In genomic region chr1:201539561-201540404, GRCh38 we compare ENCODE assay signal across 8 cellular contexts. TPM values are rescaled to one million over a fixed set of nuclear protein-coding genes. Genes with fewer than 3 reads are reported as not detected.
DNase-seq lines count a peak whose midpoint lies in the region; ATAC-seq and TF ChIP-seq lines count a peak whose summit lies in the region.

No MANE protein-coding gene starts in this region.

- H3K36me3 ChIP-seq in neutrophil, result no peaks in the 10 kb centered on the region

- no peak overlapping the region for H3K27ac ChIP-seq in neutrophil

- peaks cover 39 to 61% of the 10 kb centered on the region in 2 experiments for H3K4me1 ChIP-seq in neutrophil (ENCODE audit: control insufficient read depth in 1 of 2, insufficient read depth in 1 of 2, low read depth in 1 of 2, low read length in 1 of 2)

- H3K4me3 ChIP-seq in neutrophil (ENCODE audit: low read depth in 1 of 2, low read length in 1 of 2), result peak overlapping the region; percentile 30 to 63

- peaks cover 5% of the 10 kb centered on the region for H3K4me1 Mint-ChIP-seq in activated T-helper 17 cell treated with anti-CD3 and anti-CD28 coated beads, Interleukin-2, amount 50 U/mL, for 72 hours

- no peak overlapping the region for H3K27ac Mint-ChIP-seq in activated T-helper 17 cell treated with anti-CD3 and anti-CD28 coated beads, Interleukin-2, amount 50 U/mL, for 72 hours

- H3K27me3 ChIP-seq in neutrophil, result peaks cover 64% of the 10 kb centered on the region

- no peaks in the 10 kb centered on the region for H3K9me3 ChIP-seq in neutrophil

- ATAC-seq in activated T-helper 17 cell treated with anti-CD3 and anti-CD28 coated beads, Interleukin-2, amount 50 U/mL, for 72 hours (replicated peaks), result peak; percentile 25
- ATAC-seq in Right ventricle myocardium superior (ENCODE audit: poor library complexity), result peak; percentile 18
- no peak for ATAC-seq in GM19467 (IDR thresholded peaks at IDR 0.05; ENCODE audit: unreplicated experiment)

- DNase-seq in DMS53 treated with DMSO at 0.1 percent for 48 hours (lab: John Stamatoyannopoulos, UW; ENCODE audit: unreplicated experiment), result peak; percentile 60
- DNase-seq in NCI-H2107 (lab: John Stamatoyannopoulos, UW), result peak; percentile 76
- peak; percentile 61 for DNase-seq in Right ventricle myocardium superior
- no peak for DNase-seq in AML-193 (lab: John Stamatoyannopoulos, UW)
- no peak for DNase-seq in HUDEP-2 (lab: John Stamatoyannopoulos, UW; ENCODE audit: unreplicated experiment in 76 of 76)

- peak overlapping the region; percentile 56 for H3K4me3 Mint-ChIP-seq in activated T-helper 17 cell treated with anti-CD3 and anti-CD28 coated beads, Interleukin-2, amount 50 U/mL, for 72 hours

- intact Hi-C loops in Right ventricle myocardium superior (cut with DNase I), result no loop called here

- H3K36me3 Mint-ChIP-seq in activated T-helper 17 cell treated with anti-CD3 and anti-CD28 coated beads, Interleukin-2, amount 50 U/mL, for 72 hours (ENCODE audit: low read depth), result no peaks in the 10 kb centered on the region

- TF ChIP-seq CTCF in neutrophil (IDR thresholded peaks at IDR 0.05), result no peak

- no peaks in the 10 kb centered on the region for H3K9me3 Mint-ChIP-seq in activated T-helper 17 cell treated with anti-CD3 and anti-CD28 coated beads, Interleukin-2, amount 50 U/mL, for 72 hours

- peaks cover 44% of the 10 kb centered on the region for H3K27me3 Mint-ChIP-seq in activated T-helper 17 cell treated with anti-CD3 and anti-CD28 coated beads, Interleukin-2, amount 50 U/mL, for 72 hours

RNA-seq across cellular contexts. Expression of gene NAV1, which starts 0.9 kb away (rescaled TPM):
- total RNA-seq in activated T-helper 17 cell treated with anti-CD3 and anti-CD28 coated beads, Interleukin-2, amount 50 U/mL, for 72 hours, result 1 to 10 TPM in 1 of 2 donors, under 1 TPM in 1; 0.28 to 1.3 TPM
- total RNA-seq in Right ventricle myocardium superior, result 66.6 TPM

RNA-seq across cellular contexts. Expression of gene CSRP1, which starts 32.9 kb away (rescaled TPM):
- 10 to 100 TPM; 25.0 to 51.1 TPM for total RNA-seq in activated T-helper 17 cell treated with anti-CD3 and anti-CD28 coated beads, Interleukin-2, amount 50 U/mL, for 72 hours
- total RNA-seq in Right ventricle myocardium superior, result 53.1 TPM

Comparison
In these comparisons a context has a peak if more than half of its experiments do, and no peak if none do; other contexts are left out.
1. DNase-seq: peak in DMS53 treated with DMSO at 0.1 percent for 48 hours (single experiment), NCI-H2107 (single experiment) and Right ventricle myocardium superior (single experiment); none in AML-193 (0 of 2) and HUDEP-2 (0 of 76).
2. RNA of gene NAV1, which starts 0.9 kb away (total RNA-seq): 66.6 TPM in Right ventricle myocardium superior (single experiment); 0.28 to 1.3 TPM in activated T-helper 17 cell treated with anti-CD3 and anti-CD28 coated beads, Interleukin-2, amount 50 U/mL, for 72 hours; every median in the first group is over 10 times any median in the second.